8 cellular contexts compared by ENCODE assay signal in genomic region chr11:65386307-65387081, GRCh38. TPM values are rescaled to one million over a fixed set of nuclear protein-coding genes. Genes with fewer than 3 reads are reported as not detected.
DNase-seq lines count a peak whose midpoint lies in the region; ATAC-seq, FAIRE-seq and TF ChIP-seq lines count a peak whose summit lies in the region.

A gene with protein sequence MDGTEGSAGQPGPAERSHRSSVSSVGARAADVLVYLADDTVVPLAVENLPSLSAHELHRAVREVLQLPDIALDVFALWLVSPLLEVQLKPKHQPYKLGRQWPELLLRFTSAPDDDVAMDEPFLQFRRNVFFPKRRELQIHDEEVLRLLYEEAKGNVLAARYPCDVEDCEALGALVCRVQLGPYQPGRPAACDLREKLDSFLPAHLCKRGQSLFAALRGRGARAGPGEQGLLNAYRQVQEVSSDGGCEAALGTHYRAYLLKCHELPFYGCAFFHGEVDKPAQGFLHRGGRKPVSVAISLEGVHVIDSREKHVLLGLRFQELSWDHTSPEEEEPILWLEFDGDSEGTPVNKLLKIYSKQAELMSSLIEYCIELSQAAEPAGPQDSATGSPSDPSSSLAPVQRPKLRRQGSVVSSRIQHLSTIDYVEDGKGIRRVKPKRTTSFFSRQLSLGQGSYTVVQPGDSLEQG (plus strand): TSS chr11:65386637. CDS start chr11:65387037, 400 bp downstream.

- FAIRE-seq in pancreas (lab: Jason Lieb, UNC): no peak

- H3K27me3 ChIP-seq in BJ (ENCODE audit: control insufficient read depth, insufficient read depth, low read length) (no peaks in the 10 kb centered on the region), pancreas (no peaks in the 10 kb centered on the region), thoracic aorta (replicated peaks; ENCODE audit: insufficient read depth) (no peaks in the 10 kb centered on the region)

- whole genome bisulfite sequencing in pancreas, 2 donors: 1 to 2% methylated on average over 59 to 70 of the region's 70 CpGs

- DNase-seq in BJ (ENCODE audit: low read depth): no peak
- peak; percentile 76 for DNase-seq in NCI-H1092 treated with DMSO at 0.1 percent for 48 hours (lab: John Stamatoyannopoulos, UW)
- DNase-seq in T follicular helper cell (ENCODE audit: low read depth): peak; percentile 84
- DNase-seq in activated naive CD8-positive, alpha-beta T cell treated with anti-CD3 and anti-CD28 coated beads, Interleukin-2, amount 50 U/mL, for 16 hours (ENCODE audit: low read depth, low spot score): peak; percentile 65
- peak; percentile 98 for DNase-seq in Right ventricle myocardium inferior (ENCODE audit: missing footprints)
- DNase-seq in pancreas: peak; percentile 88 to 98 (median 92)
- peak; percentile 74 for DNase-seq in thoracic aorta (ENCODE audit: low spot score)

- POLR2A ChIA-PET in BJ (lab: Charles Lee): no interaction called here

- no peaks in the 10 kb centered on the region for H3K9me3 ChIP-seq in pancreas
- H3K9me3 ChIP-seq in thoracic aorta: no peaks in the 10 kb centered on the region

- H3K4me3 ChIP-seq in BJ (ENCODE audit: low read depth, low read length) (peak within 1 kb of the TSS; percentile 92), pancreas (peak within 1 kb of the TSS; percentile 53 to 98 (median 78)), thoracic aorta (peak within 1 kb of the TSS; percentile 85)

- peak; percentile 34 for ATAC-seq in GM21423 (IDR thresholded peaks at IDR 0.05; ENCODE audit: unreplicated experiment)
- peak; percentile 74 for ATAC-seq in Right ventricle myocardium inferior
- ATAC-seq in pancreas: peak; percentile 47 to 72 (median 65)
- ATAC-seq in thoracic aorta (ENCODE audit: insufficient number of reproducible peaks, low FRiP score, low read depth): peak; percentile 42

- intact Hi-C loops in Right ventricle myocardium inferior (cut with DNase I) (no loop called here), pancreas (cut with DNase I) (no loop called here)

- TF ChIP-seq CTCF in BJ (IDR thresholded peaks at IDR 0.05; ENCODE audit: insufficient read depth, low read depth, low read length): no peak
- no peak for TF ChIP-seq CTCF in pancreas (IDR thresholded peaks at IDR 0.05)
- TF ChIP-seq CTCF in thoracic aorta (IDR thresholded peaks at IDR 0.05): no peak

- CTCF ChIA-PET in BJ (lab: Yijun Ruan, JAX): interaction anchor here (1.0 to 3.4 kb wide), 6 partner anchors 8 to 319 kb away, joined by 3 to 29 read pairs (median 3); no protein-coding TSS in a partner anchor

- H3K4me1 ChIP-seq in pancreas (peaks cover 26 to 48% (median 44%) of the 10 kb centered on the region in 3 donors), thoracic aorta (ENCODE audit: control insufficient read depth in 1 of 2, low read depth in 2 of 2) (peaks cover 28 to 77% of the 10 kb centered on the region in 2 donors)

- peaks cover 5% of the 10 kb centered on the region; the same call in 1 of the 2 replicates for H3K36me3 ChIP-seq in BJ (ENCODE audit: control insufficient read depth, insufficient read depth, low read length)
- no peaks in the 10 kb centered on the region for H3K36me3 ChIP-seq in pancreas
- no peaks in the 10 kb centered on the region for H3K36me3 ChIP-seq in thoracic aorta

- peak within 1 kb of the TSS; percentile 87 to 99 (median 94) for H3K27ac ChIP-seq in pancreas
- peak within 1 kb of the TSS; percentile 94 to 97 for H3K27ac ChIP-seq in thoracic aorta

RNA-seq across cellular contexts. Expression of the gene that starts here (rescaled TPM):
- 15.0 and 21.6 TPM in 2 replicates for polyA plus RNA-seq in BJ (2011; rRNA removed)
- polyA minus RNA-seq in BJ (2011; rRNA and poly(A)+ RNA removed): 13.0 and 15.4 TPM in 2 replicates
- 8.2 TPM for total RNA-seq in Right ventricle myocardium inferior
- 10 to 100 TPM; 15.4 to 28.9 (median 18.8) TPM for total RNA-seq in pancreas
- 10 to 100 TPM; 15.0 to 15.7 TPM for polyA plus RNA-seq in pancreas
- total RNA-seq in thoracic aorta: 10 to 100 TPM; 45.2 to 45.9 TPM
